Comparison of ENCODE assay signal across 9 cellular contexts in the genomic region with DNA sequence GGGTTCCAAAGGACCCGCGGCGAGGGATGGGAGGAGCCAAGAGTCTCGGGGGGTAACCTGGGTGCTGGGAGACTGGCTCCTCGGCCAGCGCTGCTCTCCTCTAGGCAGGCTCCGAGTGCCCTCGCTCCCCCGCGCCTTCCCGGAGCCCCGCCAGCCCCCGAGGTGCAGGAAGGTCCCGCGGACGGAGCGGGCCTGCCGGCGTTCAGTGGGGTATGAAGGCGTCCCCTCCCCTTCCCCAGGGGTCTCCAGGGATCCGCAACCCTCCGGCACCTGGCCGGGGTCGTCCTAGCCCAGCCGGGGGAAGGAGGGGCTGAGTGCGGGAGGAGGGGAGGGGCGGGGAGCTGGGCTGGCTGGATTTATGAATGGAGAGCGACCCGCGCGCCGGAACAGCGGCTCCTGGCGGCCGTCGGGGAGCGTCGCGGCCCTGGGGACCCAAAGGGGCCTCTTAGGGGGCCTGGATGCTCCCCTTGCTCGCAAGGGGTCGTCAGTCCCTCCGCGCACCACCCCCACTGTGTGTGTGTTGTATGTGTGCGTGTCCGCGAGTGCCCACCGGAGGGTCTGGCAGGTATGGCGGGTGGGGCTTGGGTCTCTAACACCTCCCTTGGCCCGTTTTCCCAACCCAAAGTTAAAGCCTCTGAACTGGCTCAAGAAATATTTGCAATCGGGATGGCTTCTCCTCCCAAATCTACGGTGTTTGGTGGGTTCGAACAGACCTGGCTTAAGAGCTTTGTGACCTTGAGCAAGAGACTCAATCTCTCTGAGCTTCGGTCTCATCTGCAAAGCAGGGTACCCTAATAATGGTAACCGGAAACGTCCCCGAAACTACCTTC. TPM values are rescaled to one million over a fixed set of nuclear protein-coding genes. Genes with fewer than 3 reads are reported as not detected.
A peak's percentile ranks its signal among the peaks of the same experiment; 100 is the strongest.
DNase-seq lines count a peak whose midpoint lies in the region; ATAC-seq, FAIRE-seq and TF ChIP-seq lines count a peak whose summit lies in the region.
"Had no signal": no experiment of that assay in that cellular context is flagged by ENCODE, and none has a peak within 500 bp of the region (broad histone marks: within the 10 kb centered on the region; RNA-seq: fewer than 3 reads in every experiment).

No MANE protein-coding gene starts in this region.

- no peaks in the 10 kb centered on the region for H3K79me2 ChIP-seq in H1 (ENCODE audit: control insufficient read depth in 1 of 2, insufficient read depth in 2 of 2, low read length in 2 of 2)

- no peaks in the 10 kb centered on the region for H3K9me3 Mint-ChIP-seq in activated CD4-positive, alpha-beta T cell treated with anti-CD3 and anti-CD28 coated beads, Interleukin-2, amount 10 ng/mL, durations not matched to agents 7 days and 5 days
- no peaks in the 10 kb centered on the region for H3K9me3 Mint-ChIP-seq in naive B cell

- H3K27ac ChIP-seq in H1 (ENCODE audit: low read depth, low read length) (no peak overlapping the region), tibial artery (no peak overlapping the region)

- peak overlapping the region in 3 of 4 experiments; percentile 20 to 43 (median 40); a peak in 3 of 7 replicates for H3K9ac ChIP-seq in H1 (replicated peaks in 1 of 4; ENCODE audit: extremely low read depth in 1 of 4, low read depth in 3 of 4, low read length in 3 of 4)

- no peak overlapping the region for H2AK5ac ChIP-seq in H1 (ENCODE audit: low read depth, low read length)

- H2BK120ac ChIP-seq in H1 (replicated peaks; ENCODE audit: low read depth, low read length): no peak overlapping the region

- H2AFZ ChIP-seq in H1 (ENCODE audit: low read length): peak overlapping the region; percentile 91; the same call in 1 of the 2 replicates

- H3K27me3 Mint-ChIP-seq in activated CD4-positive, alpha-beta T cell treated with anti-CD3 and anti-CD28 coated beads, Interleukin-2, amount 10 ng/mL, durations not matched to agents 7 days and 5 days: peaks cover 26% of the 10 kb centered on the region
- H3K27me3 Mint-ChIP-seq in naive B cell: peaks cover 26 to 39% (median 38%) of the 10 kb centered on the region in 3 donors

- peak overlapping the region; percentile 57 to 88 (median 64) for H3K4me3 ChIP-seq in H1 (ENCODE audit: extremely low read depth in 1 of 4, insufficient read depth in 2 of 4, low read depth in 3 of 4, low read length in 4 of 4)
- peak overlapping the region; percentile 47 to 58 for H3K4me3 ChIP-seq in tibial artery

- TF ChIP-seq EP300 in H1 (IDR thresholded peaks at IDR 0.05; ENCODE audit: borderline replicate concordance in 1 of 2, low read depth in 2 of 2, low read length in 2 of 2): no peak

- H3K14ac ChIP-seq in H1 (ENCODE audit: insufficient read length): no peak overlapping the region

- no peak overlapping the region for H3K18ac ChIP-seq in H1 (ENCODE audit: extremely low read depth, low read length)

- WGBS in H1 (ENCODE audit: extremely low coverage in 1 of 2, insufficient coverage in 1 of 2, insufficient read length in 1 of 2, insufficient replicate concordance in 2 of 2, low coverage in 1 of 2, low lambda C conversion rate in 2 of 2, missing lambda C conversion rate in 1 of 2), 2 experiments: 27% methylated on average over 23 of the region's 56 CpGs; no CpG with 5 or more reads in 1 of the 2 experiments

- H3K27me3 ChIP-seq in H1 (replicated peaks in 1 of 4; ENCODE audit: control insufficient read depth in 3 of 4, extremely low read depth in 1 of 4, insufficient read depth in 3 of 4, low read length in 3 of 4) (peaks cover 6 to 22% (median 16%) of the 10 kb centered on the region in 4 experiments), tibial artery (no peaks in the 10 kb centered on the region)

- no peak overlapping the region for H3K4ac ChIP-seq in H1 (replicated peaks; ENCODE audit: insufficient read length, low read depth, low read length)

- DNase-seq in NCI-H2081 (lab: John Stamatoyannopoulos, UW): peak; percentile 38 to 48
- no peak for DNase-seq in NCI-H2081 treated with DMSO at 0.1 percent for 48 hours (lab: John Stamatoyannopoulos, UW)
- DNase-seq in NAMALWA (ENCODE audit: low spot score): peak; percentile 62
- DNase-seq in activated CD4-positive, alpha-beta T cell treated with anti-CD3 and anti-CD28 coated beads, Interleukin-2, amount 10 ng/mL, durations not matched to agents 7 days and 5 days: peak; percentile 32
- peak in 1 of 2 experiments; percentile 88 for DNase-seq in H1 (ENCODE audit: low read depth in 1 of 2, low spot score in 2 of 2)
- DNase-seq in naive B cell: peak; percentile 42
- no peak for DNase-seq in tibial artery

- 0 out of 2 replicates have a peak overlapping the region, but pooled peaks have one; percentile 7 for H2BK12ac ChIP-seq in H1 (ENCODE audit: low read depth, low read length)

- no peak overlapping the region for H3K27ac Mint-ChIP-seq in activated CD4-positive, alpha-beta T cell treated with anti-CD3 and anti-CD28 coated beads, Interleukin-2, amount 10 ng/mL, durations not matched to agents 7 days and 5 days
- no peak overlapping the region for H3K27ac Mint-ChIP-seq in naive B cell

- peaks cover 2 to 11% (median 7%) of the 10 kb centered on the region in 4 experiments; a peak in 5 of 7 replicates for H3K4me1 ChIP-seq in H1 (replicated peaks in 1 of 4; ENCODE audit: control insufficient read depth in 3 of 4, insufficient read depth in 4 of 4, low read length in 3 of 4)
- H3K4me1 ChIP-seq in tibial artery: peaks cover 0 to 53% (median 37%) of the 10 kb centered on the region in 4 donors

- no peak overlapping the region for H3K56ac ChIP-seq in H1 (replicated peaks; ENCODE audit: insufficient read length, low read depth, low read length)

- POLR2A ChIA-PET in activated CD4-positive, alpha-beta T cell treated with anti-CD3 and anti-CD28 coated beads, Interleukin-2, amount 10 ng/mL, durations not matched to agents 7 days and 5 days (lab: Charles Lee): no interaction called here
- POLR2A ChIA-PET in H1 (lab: Charles Lee; ENCODE audit: partially characterized antibody): interaction anchor here (0.6 to 2.2 kb wide), 9 partner anchors 8 to 146 kb away, joined by 3 to 8 read pairs (median 3); a partner anchor contains a TSS

- H4K91ac ChIP-seq in H1 (replicated peaks; ENCODE audit: insufficient read length, low read length): no peak overlapping the region

- peak overlapping the region; percentile 83; the same call in 1 of the 2 replicates for H4K8ac ChIP-seq in H1 (ENCODE audit: extremely low read depth, insufficient read depth, low read length)

- no peak overlapping the region for H4K5ac ChIP-seq in H1 (ENCODE audit: insufficient read length, low read depth, low read length)

- H4K20me1 ChIP-seq in H1 (replicated peaks in 1 of 2; ENCODE audit: control insufficient read depth in 1 of 2, insufficient read depth in 2 of 2, low read length in 2 of 2): no peaks in the 10 kb centered on the region

- no peaks in the 10 kb centered on the region for H3K9me3 ChIP-seq in H1 (ENCODE audit: insufficient read depth in 2 of 2, low read depth in 1 of 2, low read length in 1 of 2)
- no peaks in the 10 kb centered on the region for H3K9me3 ChIP-seq in tibial artery

- peak overlapping the region; percentile 63 to 94 for H3K4me2 ChIP-seq in H1 (ENCODE audit: insufficient read depth in 1 of 2, low read depth in 2 of 2, low read length in 2 of 2)

- no peak overlapping the region for H2BK15ac ChIP-seq in H1 (ENCODE audit: low read length)

- no peaks in the 10 kb centered on the region for H3K36me3 Mint-ChIP-seq in activated CD4-positive, alpha-beta T cell treated with anti-CD3 and anti-CD28 coated beads, Interleukin-2, amount 10 ng/mL, durations not matched to agents 7 days and 5 days (ENCODE audit: low read depth)
- H3K36me3 Mint-ChIP-seq in naive B cell: no peaks in the 10 kb centered on the region

- TF ChIP-seq RAD21 in H1 (IDR thresholded peaks at IDR 0.05 in 1 of 2, conservative IDR thresholded peaks at IDR 0.05 in 1 of 2; ENCODE audit: low read depth in 2 of 2, low read length in 2 of 2): peak; percentile 46 to 59; a peak in 3 of 4 replicates

- intact Hi-C loops in tibial artery (cut with DNase I; ENCODE audit: low total_unique reads): no loop called here

- peak; percentile 70 to 83 (median 74) for TF ChIP-seq CTCF in H1 (IDR thresholded peaks at IDR 0.05; ENCODE audit: control extremely low read depth in 1 of 3, insufficient read depth in 1 of 3, low read depth in 1 of 3, low read length in 3 of 3)
- peak; percentile 63 to 80 for TF ChIP-seq CTCF in tibial artery (IDR thresholded peaks at IDR 0.05)

- no peak overlapping the region for H3K4me3 Mint-ChIP-seq in activated CD4-positive, alpha-beta T cell treated with anti-CD3 and anti-CD28 coated beads, Interleukin-2, amount 10 ng/mL, durations not matched to agents 7 days and 5 days
- peak overlapping the region; percentile 33 to 84 (median 76) for H3K4me3 Mint-ChIP-seq in naive B cell

- H3K23me2 ChIP-seq in H1 (ENCODE audit: low read depth, low read length): peaks cover 8% of the 10 kb centered on the region; the same call in 1 of the 2 replicates

- no peak for TF ChIP-seq POLR2A in H1 (IDR thresholded peaks at IDR 0.05; ENCODE audit: control extremely low read depth in 1 of 2, low read depth in 2 of 2, low read length in 2 of 2)

- CTCF ChIA-PET in activated CD4-positive, alpha-beta T cell treated with anti-CD3 and anti-CD28 coated beads, Interleukin-2, amount 10 ng/mL, durations not matched to agents 7 days and 5 days (lab: Charles Lee): interaction anchor here (0.9 to 3.2 kb wide), 7 partner anchors 11 to 171 kb away, joined by 3 to 13 read pairs (median 5); no protein-coding TSS in a partner anchor
- CTCF ChIA-PET in H1 (lab: Charles Lee; ENCODE audit: partially characterized antibody): interaction anchor here (0.6 to 4.7 kb wide), 33 partner anchors 9 to 1694 kb away, joined by 3 to 25 read pairs (median 4); a partner anchor contains a TSS

- H2BK20ac ChIP-seq in H1 (ENCODE audit: low read length): no peak overlapping the region

- FAIRE-seq in H1 (lab: Jason Lieb, UNC): no peak
- FAIRE-seq: G401.6 had no signal

- H3K36me3 ChIP-seq in H1 (ENCODE audit: control insufficient read depth in 2 of 4, insufficient read depth in 4 of 4, low read length in 3 of 4) (no peaks in the 10 kb centered on the region), tibial artery (no peaks in the 10 kb centered on the region)

- H3K23ac ChIP-seq in H1 (ENCODE audit: insufficient read length): no peak overlapping the region

- no peaks in the 10 kb centered on the region for H3K79me1 ChIP-seq in H1 (ENCODE audit: low read depth, low read length)

- H3K4me1 Mint-ChIP-seq in activated CD4-positive, alpha-beta T cell treated with anti-CD3 and anti-CD28 coated beads, Interleukin-2, amount 10 ng/mL, durations not matched to agents 7 days and 5 days: peaks cover 2% of the 10 kb centered on the region
- H3K4me1 Mint-ChIP-seq in naive B cell: peaks cover 14 to 25% (median 16%) of the 10 kb centered on the region in 3 donors

- no peak overlapping the region for H2BK5ac ChIP-seq in H1 (ENCODE audit: low read depth, low read length)

- peak; percentile 79 to 87 for ATAC-seq in naive B cell (ENCODE audit: low read depth in 2 of 2)
- ATAC-seq in HG03439 (IDR thresholded peaks at IDR 0.05; ENCODE audit: unreplicated experiment): no peak

RNA-seq across cellular contexts. Expression of a gene that starts 0.6 kb away (rescaled TPM):
- total RNA-seq in activated CD4-positive, alpha-beta T cell treated with anti-CD3 and anti-CD28 coated beads, Interleukin-2, amount 10 ng/mL, durations not matched to agents 7 days and 5 days: not detected
- total RNA-seq in H1 (2021; fragmentation: NEBNext Ultra II Directional; extraction: Animal tissue kit (Norgen Biotek cat#: 25700)): 0.35 and 0.44 TPM in 2 replicates
- polyA plus RNA-seq in H1 (2011; rRNA removed) (0.39 and 0.61 TPM in 2 replicates), naive B cell (ENCODE audit: low read depth in 6 of 6) (not detected)
- 0.65 TPM for polyA plus RNA-seq in H1 (2011; cell fraction: cytosol; rRNA removed)
- 1.2 TPM for polyA plus RNA-seq in H1 (2011; cell fraction: nucleus; rRNA removed)
- 0.29 to 0.44 TPM (median 0.36 TPM) in 3 of 4 replicates, not detected in the other for polyA plus RNA-seq in H1 (2012, experiment 1 of 2)
- 0.21 TPM for polyA plus RNA-seq in H1 (2012, experiment 2 of 2)
- polyA plus RNA-seq in H1 (2013, experiment 1 of 2): 0.22 TPM
- 0.33 TPM for polyA plus RNA-seq in H1 (2013, experiment 2 of 2)
- 0.32 and 0.35 TPM in 2 replicates for polyA minus RNA-seq in H1 (2011; rRNA and poly(A)+ RNA removed)
- not detected for polyA minus RNA-seq in H1 (2011; cell fraction: cytosol; rRNA and poly(A)+ RNA removed)
- polyA minus RNA-seq in H1 (2011; cell fraction: nucleus; rRNA and poly(A)+ RNA removed): not detected

RNA-seq across cellular contexts. Expression of a gene that starts 26.5 kb away (rescaled TPM):
- 10 to 100 TPM; 50.4 to 51.6 TPM for total RNA-seq in activated CD4-positive, alpha-beta T cell treated with anti-CD3 and anti-CD28 coated beads, Interleukin-2, amount 10 ng/mL, durations not matched to agents 7 days and 5 days
- total RNA-seq in H1 (2021; fragmentation: NEBNext Ultra II Directional; extraction: Animal tissue kit (Norgen Biotek cat#: 25700)): 35.2 and 38.8 TPM in 2 replicates
- polyA plus RNA-seq in H1 (2011; rRNA removed) (61.2 and 69.2 TPM in 2 replicates), naive B cell (ENCODE audit: low read depth in 6 of 6) (100 to 1,000 TPM in 1 of 6 donors, 10 to 100 TPM in 5; 72.6 to 140 (median 93.7) TPM)
- 51.1 TPM for polyA plus RNA-seq in H1 (2011; cell fraction: cytosol; rRNA removed)
- 50.9 TPM for polyA plus RNA-seq in H1 (2011; cell fraction: nucleus; rRNA removed)
- polyA plus RNA-seq in H1 (2012, experiment 1 of 2): 32.7 to 43.6 TPM (median 41.6 TPM) in 4 replicates
- polyA plus RNA-seq in H1 (2012, experiment 2 of 2): 65.6 TPM
- 30.8 TPM for polyA plus RNA-seq in H1 (2013, experiment 1 of 2)
- polyA plus RNA-seq in H1 (2013, experiment 2 of 2): 31.1 TPM
- 63.3 and 65.6 TPM in 2 replicates for polyA minus RNA-seq in H1 (2011; rRNA and poly(A)+ RNA removed)
- polyA minus RNA-seq in H1 (2011; cell fraction: cytosol; rRNA and poly(A)+ RNA removed): 23.8 TPM
- 28.8 TPM for polyA minus RNA-seq in H1 (2011; cell fraction: nucleus; rRNA and poly(A)+ RNA removed)

RNA-seq across cellular contexts. Expression of a gene that starts 41.8 kb away (rescaled TPM):
- total RNA-seq in activated CD4-positive, alpha-beta T cell treated with anti-CD3 and anti-CD28 coated beads, Interleukin-2, amount 10 ng/mL, durations not matched to agents 7 days and 5 days: not detected
- total RNA-seq in H1 (2021; fragmentation: NEBNext Ultra II Directional; extraction: Animal tissue kit (Norgen Biotek cat#: 25700)): 9.7 and 11.2 TPM in 2 replicates
- polyA plus RNA-seq in H1 (2011; rRNA removed) (21.7 and 24.2 TPM in 2 replicates), naive B cell (ENCODE audit: low read depth in 6 of 6) (not detected)
- 14.3 TPM for polyA plus RNA-seq in H1 (2011; cell fraction: cytosol; rRNA removed)
- 25.4 TPM for polyA plus RNA-seq in H1 (2011; cell fraction: nucleus; rRNA removed)
- 6.3 to 11.6 TPM (median 10.3 TPM) in 4 replicates for polyA plus RNA-seq in H1 (2012, experiment 1 of 2)
- polyA plus RNA-seq in H1 (2012, experiment 2 of 2): 12.6 TPM
- 11.6 TPM for polyA plus RNA-seq in H1 (2013, experiment 1 of 2)
- polyA plus RNA-seq in H1 (2013, experiment 2 of 2): 12.2 TPM
- polyA minus RNA-seq in H1 (2011; rRNA and poly(A)+ RNA removed): 10.0 and 12.2 TPM in 2 replicates
- 7.3 TPM for polyA minus RNA-seq in H1 (2011; cell fraction: cytosol; rRNA and poly(A)+ RNA removed)
- polyA minus RNA-seq in H1 (2011; cell fraction: nucleus; rRNA and poly(A)+ RNA removed): 12.3 TPM

Comparison
In these comparisons a context has a peak if more than half of its experiments do, and no peak if none do; other contexts are left out.
1. DNase-seq: peak in NCI-H2081 (2 of 2), NAMALWA (single experiment), activated CD4-positive, alpha-beta T cell treated with anti-CD3 and anti-CD28 coated beads, Interleukin-2, amount 10 ng/mL, durations not matched to agents 7 days and 5 days (single experiment) and naive B cell (single experiment); none in NCI-H2081 treated with DMSO at 0.1 percent for 48 hours (single experiment) and tibial artery (0 of 2).